8 cellular contexts compared by ENCODE assay signal in genomic region chr6:57221936-57222683, GRCh38. TPM values are rescaled to one million over a fixed set of nuclear protein-coding genes. Genes with fewer than 3 reads are reported as not detected.
DNase-seq lines count a peak whose midpoint lies in the region.

TSS of gene RAB23 (minus strand) at chr6:57222307. CDS start at chr6:57210380, 11,927 bp downstream.

- H3K27me3 ChIP-seq in MG63 = no peaks in the 10 kb centered on the region
- no peaks in the 10 kb centered on the region for H3K27me3 ChIP-seq in SJSA1 (replicated peaks)

- H3K4me1 Mint-ChIP-seq in activated naive CD4-positive, alpha-beta T cell treated with anti-CD3 and anti-CD28 coated beads, Interleukin-2, amount 10 ng/mL, durations not matched to agents 7 days and 5 days = peaks cover 33% of the 10 kb centered on the region

- H3K4me1 ChIP-seq in SJSA1 (replicated peaks) = peaks cover 16% of the 10 kb centered on the region

- CTCF ChIA-PET in activated naive CD4-positive, alpha-beta T cell treated with anti-CD3 and anti-CD28 coated beads, Interleukin-2, amount 10 ng/mL, durations not matched to agents 7 days and 5 days (lab: Charles Lee) = interaction anchor here (0.7 to 0.8 kb wide), 2 partner anchors 39 to 94 kb away, joined by 3 read pairs; no protein-coding TSS in a partner anchor

- DNase-seq in GM04503 (ENCODE audit: low read depth) (peak; percentile 39), HCEC 1CT (peak; percentile 84), MG63 (peak; percentile 78), SJSA1 (ENCODE audit: low read depth in 1 of 2, low spot score in 2 of 2) (peak; percentile 85 to 97), germinal center (ENCODE audit: low spot score) (peak; percentile 91), nucleus accumbens (lab: John Stamatoyannopoulos, UW) (peak in 54 of 56 donors; percentile 17 to 89 (median 78)), superior temporal gyrus (ENCODE audit: extremely low spot score) (peak; percentile 88)
- DNase-seq in activated naive CD4-positive, alpha-beta T cell treated with anti-CD3 and anti-CD28 coated beads, Interleukin-2, amount 10 ng/mL, durations not matched to agents 7 days and 5 days = peak; percentile 84

- peak within 1 kb of the TSS; percentile 84 for H3K4me3 ChIP-seq in MG63
- H3K4me3 ChIP-seq in SJSA1 = peak within 1 kb of the TSS; percentile 93

- peak within 1 kb of the TSS; percentile 90 for H3K27ac Mint-ChIP-seq in activated naive CD4-positive, alpha-beta T cell treated with anti-CD3 and anti-CD28 coated beads, Interleukin-2, amount 10 ng/mL, durations not matched to agents 7 days and 5 days

- peaks cover 6% of the 10 kb centered on the region for H3K9me3 ChIP-seq in MG63
- no peaks in the 10 kb centered on the region for H3K9me3 ChIP-seq in SJSA1 (replicated peaks)

- peak within 1 kb of the TSS; percentile 96 for H3K4me3 Mint-ChIP-seq in activated naive CD4-positive, alpha-beta T cell treated with anti-CD3 and anti-CD28 coated beads, Interleukin-2, amount 10 ng/mL, durations not matched to agents 7 days and 5 days

- H3K27ac ChIP-seq in SJSA1 = peak within 1 kb of the TSS; percentile 66

- H3K36me3 ChIP-seq in MG63 (0 out of 2 replicates have a peak, but pooled peaks cover 4% of the 10 kb centered on the region), SJSA1 (peaks cover 11% of the 10 kb centered on the region)

- H3K27me3 Mint-ChIP-seq in activated naive CD4-positive, alpha-beta T cell treated with anti-CD3 and anti-CD28 coated beads, Interleukin-2, amount 10 ng/mL, durations not matched to agents 7 days and 5 days = peaks cover 30% of the 10 kb centered on the region

- H3K9me3 Mint-ChIP-seq in activated naive CD4-positive, alpha-beta T cell treated with anti-CD3 and anti-CD28 coated beads, Interleukin-2, amount 10 ng/mL, durations not matched to agents 7 days and 5 days = no peaks in the 10 kb centered on the region

- peaks cover 9% of the 10 kb centered on the region for H3K36me3 Mint-ChIP-seq in activated naive CD4-positive, alpha-beta T cell treated with anti-CD3 and anti-CD28 coated beads, Interleukin-2, amount 10 ng/mL, durations not matched to agents 7 days and 5 days

RNA-seq across cellular contexts. Expression of gene RAB23, which starts in this region (rescaled TPM):
- total RNA-seq in MG63 (2014; rRNA removed; shearing (Covaris generic); ENCODE audit: low replicate concordance) = 15.5 and 21.1 TPM in 2 replicates
- 77.8 and 94.3 TPM in 2 replicates for total RNA-seq in SJSA1 (2014; rRNA removed; shearing (Covaris generic))

Comparison
In these comparisons a context has a peak if more than half of its experiments do, and no peak if none do; other contexts are left out.
1. Peak in every context shown above with its lines: DNase-seq, H3K4me3 ChIP-seq and H3K27ac ChIP-seq.
2. DNase-seq: peak in every context shown above with its lines; median percentile 91 in SJSA1; 91 in germinal center; 88 in superior temporal gyrus; 84 in HCEC 1CT; 84 in activated naive CD4-positive, alpha-beta T cell treated with anti-CD3 and anti-CD28 coated beads, Interleukin-2, amount 10 ng/mL, durations not matched to agents 7 days and 5 days; 78 in MG63; 78 in nucleus accumbens; 39 in GM04503.